Comparison of ENCODE assay signal across 13 cellular contexts in genomic region chr5:56983593-56984361, GRCh38. TPM values are rescaled to one million over a fixed set of nuclear protein-coding genes. Genes with fewer than 3 reads are reported as not detected.
DNase-seq lines count a peak whose midpoint lies in the region; ATAC-seq and TF ChIP-seq lines count a peak whose summit lies in the region.
"Had no signal": no experiment of that assay in that cellular context is flagged by ENCODE, and none has a peak within 500 bp of the region (broad histone marks: within the 10 kb centered on the region; RNA-seq: fewer than 3 reads in every experiment).

No MANE protein-coding gene starts in this region.

- no peaks in the 10 kb centered on the region for H3K27me3 Mint-ChIP-seq in activated T-helper 17 cell treated with anti-CD3 and anti-CD28 coated beads, Interleukin-2, amount 50 U/mL, for 72 hours
- H3K27me3 Mint-ChIP-seq: activated naive CD4-positive, alpha-beta T cell treated with anti-CD3 and anti-CD28 coated beads, Interleukin-2, amount 50 U/mL, for 24 hours had no signal

- H3K4me3 Mint-ChIP-seq in activated T-helper 17 cell treated with anti-CD3 and anti-CD28 coated beads, Interleukin-2, amount 50 U/mL, for 72 hours = no peak overlapping the region
- H3K4me3 Mint-ChIP-seq: activated naive CD4-positive, alpha-beta T cell treated with anti-CD3 and anti-CD28 coated beads, Interleukin-2, amount 50 U/mL, for 24 hours; T-helper 1 cell treated with Interleukin-12 subunit alpha and Interleukin-12 subunit beta and Interleukin-4 antibody, amounts not matched to agents 30 μg/mL and 1 μg/mL, for 36 hours had no signal

- TF ChIP-seq POLR2A in GM18505 (IDR thresholded peaks at IDR 0.05; ENCODE audit: borderline replicate concordance, extremely low read depth, insufficient read depth, insufficient read length) = no peak

- DNase-seq in NCI-H510A (lab: John Stamatoyannopoulos, UW) = no peak
- no peak for DNase-seq in dedifferentiated amniotic fluid mesenchymal stem cell (ENCODE audit: extremely low spot score)
- no peak for DNase-seq in amniotic stem cell (lab: John Stamatoyannopoulos, UW)
- DNase-seq: Kasumi-1, NCI-H2081, psoas muscle had no signal

- H3K27ac Mint-ChIP-seq in activated T-helper 17 cell treated with anti-CD3 and anti-CD28 coated beads, Interleukin-2, amount 50 U/mL, for 72 hours = no peak overlapping the region
- H3K27ac Mint-ChIP-seq: T-helper 1 cell treated with Interleukin-12 subunit alpha and Interleukin-12 subunit beta and Interleukin-4 antibody, amounts not matched to agents 30 μg/mL and 1 μg/mL, for 36 hours had no signal

- peaks cover 4% of the 10 kb centered on the region for H3K4me1 Mint-ChIP-seq in activated T-helper 17 cell treated with anti-CD3 and anti-CD28 coated beads, Interleukin-2, amount 50 U/mL, for 72 hours

- ATAC-seq in GM18505 (IDR thresholded peaks at IDR 0.05; ENCODE audit: unreplicated experiment) (peak; percentile 44), GM19395 (IDR thresholded peaks at IDR 0.05; ENCODE audit: unreplicated experiment) (peak; percentile 71), HG03135 (IDR thresholded peaks at IDR 0.05; ENCODE audit: unreplicated experiment) (peak; percentile 64), SK-N-SH treated with all-trans-retinoic acid at 6 μM for 48 hours (no peak)
- peak; percentile 66 for ATAC-seq in activated T-helper 17 cell treated with anti-CD3 and anti-CD28 coated beads, Interleukin-2, amount 50 U/mL, for 72 hours (replicated peaks)
- ATAC-seq: psoas muscle had no signal

- H3K9me3 Mint-ChIP-seq in activated T-helper 17 cell treated with anti-CD3 and anti-CD28 coated beads, Interleukin-2, amount 50 U/mL, for 72 hours = no peaks in the 10 kb centered on the region
- H3K9me3 Mint-ChIP-seq: activated naive CD4-positive, alpha-beta T cell treated with anti-CD3 and anti-CD28 coated beads, Interleukin-2, amount 50 U/mL, for 24 hours; T-helper 1 cell treated with Interleukin-12 subunit alpha and Interleukin-12 subunit beta and Interleukin-4 antibody, amounts not matched to agents 30 μg/mL and 1 μg/mL, for 36 hours had no signal

- H3K36me3 Mint-ChIP-seq in activated T-helper 17 cell treated with anti-CD3 and anti-CD28 coated beads, Interleukin-2, amount 50 U/mL, for 72 hours (ENCODE audit: low read depth) = no peaks in the 10 kb centered on the region
- H3K36me3 Mint-ChIP-seq: activated naive CD4-positive, alpha-beta T cell treated with anti-CD3 and anti-CD28 coated beads, Interleukin-2, amount 50 U/mL, for 24 hours had no signal

TF ChIP-seq in SK-N-SH treated with all-trans-retinoic acid at 6 μM for 48 hours, 23 proteins besides CTCF, POLR2A, EP300 and RAD21:
- TF ChIP-seq, protein P1, sequence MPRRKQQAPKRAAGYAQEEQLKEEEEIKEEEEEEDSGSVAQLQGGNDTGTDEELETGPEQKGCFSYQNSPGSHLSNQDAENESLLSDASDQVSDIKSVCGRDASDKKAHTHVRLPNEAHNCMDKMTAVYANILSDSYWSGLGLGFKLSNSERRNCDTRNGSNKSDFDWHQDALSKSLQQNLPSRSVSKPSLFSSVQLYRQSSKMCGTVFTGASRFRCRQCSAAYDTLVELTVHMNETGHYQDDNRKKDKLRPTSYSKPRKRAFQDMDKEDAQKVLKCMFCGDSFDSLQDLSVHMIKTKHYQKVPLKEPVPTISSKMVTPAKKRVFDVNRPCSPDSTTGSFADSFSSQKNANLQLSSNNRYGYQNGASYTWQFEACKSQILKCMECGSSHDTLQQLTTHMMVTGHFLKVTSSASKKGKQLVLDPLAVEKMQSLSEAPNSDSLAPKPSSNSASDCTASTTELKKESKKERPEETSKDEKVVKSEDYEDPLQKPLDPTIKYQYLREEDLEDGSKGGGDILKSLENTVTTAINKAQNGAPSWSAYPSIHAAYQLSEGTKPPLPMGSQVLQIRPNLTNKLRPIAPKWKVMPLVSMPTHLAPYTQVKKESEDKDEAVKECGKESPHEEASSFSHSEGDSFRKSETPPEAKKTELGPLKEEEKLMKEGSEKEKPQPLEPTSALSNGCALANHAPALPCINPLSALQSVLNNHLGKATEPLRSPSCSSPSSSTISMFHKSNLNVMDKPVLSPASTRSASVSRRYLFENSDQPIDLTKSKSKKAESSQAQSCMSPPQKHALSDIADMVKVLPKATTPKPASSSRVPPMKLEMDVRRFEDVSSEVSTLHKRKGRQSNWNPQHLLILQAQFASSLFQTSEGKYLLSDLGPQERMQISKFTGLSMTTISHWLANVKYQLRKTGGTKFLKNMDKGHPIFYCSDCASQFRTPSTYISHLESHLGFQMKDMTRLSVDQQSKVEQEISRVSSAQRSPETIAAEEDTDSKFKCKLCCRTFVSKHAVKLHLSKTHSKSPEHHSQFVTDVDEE (CRISPR knock-in tag; IDR thresholded peaks at IDR 0.05) = no peak
- TF ChIP-seq SNAI2 (CRISPR knock-in tag; IDR thresholded peaks at IDR 0.05) = no peak
- no peak for TF ChIP-seq PATZ1 (CRISPR knock-in tag; IDR thresholded peaks at IDR 0.05; ENCODE audit: borderline replicate concordance)
- TF ChIP-seq POU6F1 (CRISPR knock-in tag; IDR thresholded peaks at IDR 0.05; ENCODE audit: borderline replicate concordance, low read depth) = no peak
- TF ChIP-seq ZNF70 (CRISPR knock-in tag; IDR thresholded peaks at IDR 0.05) = no peak
- no peak for TF ChIP-seq ZFP30 (CRISPR knock-in tag; IDR thresholded peaks at IDR 0.05)
- no peak for TF ChIP-seq TCF4 (CRISPR knock-in tag; IDR thresholded peaks at IDR 0.05; ENCODE audit: borderline replicate concordance)
- TF ChIP-seq CSDC2 (CRISPR knock-in tag; IDR thresholded peaks at IDR 0.05) = no peak
- TF ChIP-seq GLIS3 (CRISPR knock-in tag; IDR thresholded peaks at IDR 0.05) = no peak
- no peak for TF ChIP-seq ARNTL (CRISPR knock-in tag; IDR thresholded peaks at IDR 0.05; ENCODE audit: borderline replicate concordance, low read depth)

RNA-seq across cellular contexts. Expression of gene MIER3, which starts 31.9 kb away (rescaled TPM):
- 10 to 100 TPM; 10.3 to 18.9 TPM for total RNA-seq in activated T-helper 17 cell treated with anti-CD3 and anti-CD28 coated beads, Interleukin-2, amount 50 U/mL, for 72 hours
